Comparison of ENCODE assay signal across 7 cellular contexts in the genomic region with DNA sequence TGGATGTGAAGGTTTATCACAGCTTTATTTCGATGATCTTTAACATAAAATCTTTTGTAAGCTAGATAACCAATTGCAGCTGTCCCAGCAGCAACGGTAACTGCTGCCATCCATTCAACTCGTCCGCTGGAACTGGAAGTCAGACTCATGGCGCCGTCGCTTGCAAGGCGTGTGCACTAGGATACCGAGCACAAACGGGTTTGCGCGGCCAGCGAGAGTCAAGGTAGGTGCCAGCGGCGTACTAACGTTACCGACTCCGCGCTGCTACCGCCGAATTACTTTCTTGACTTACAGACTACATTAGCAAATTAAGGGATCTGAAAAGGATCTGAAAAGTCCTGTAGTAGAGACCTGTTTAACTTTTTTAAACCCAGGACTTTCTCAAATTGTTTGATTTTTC.
"Had no signal": no experiment of that assay in that cellular context is flagged by ENCODE, and none has a peak within 500 bp of the region (broad histone marks: within the 10 kb centered on the region; RNA-seq: fewer than 3 reads in every experiment).

No MANE protein-coding gene starts in this region.

- H3K9me3 ChIP-seq: HAP-1 had no signal

- ATAC-seq: HCT116 had no signal

- H3K36me3 ChIP-seq: HAP-1 had no signal

- H3K4me3 ChIP-seq: GM23248, HAP-1 had no signal

- DNase-seq: GM23248, GOT3, H7, IMR-90, KBM-7 had no signal

- H3K27ac ChIP-seq: GM23248 had no signal
